In the genomic region with DNA sequence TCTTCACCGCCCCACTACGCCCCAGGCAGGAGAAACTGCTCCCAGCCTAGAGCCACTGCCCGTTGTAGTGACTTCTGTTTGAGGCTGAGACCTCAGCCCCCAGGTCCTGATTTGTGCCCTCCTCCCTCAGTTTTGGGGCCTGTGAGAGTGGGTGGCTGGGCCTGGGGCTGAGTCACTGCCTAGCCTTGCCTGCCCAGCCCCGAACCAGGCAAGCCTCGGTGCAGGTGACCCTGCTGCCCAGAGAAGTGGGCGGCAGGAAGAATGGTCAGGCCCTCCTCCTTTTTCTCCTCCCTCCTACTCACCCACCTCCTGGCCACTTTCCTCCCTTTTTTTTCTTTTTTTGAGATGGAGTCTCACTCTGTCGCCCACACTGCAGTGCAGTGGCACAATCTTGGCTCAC, we compare ENCODE assay signal across 9 cellular contexts.
DNase-seq lines count a peak whose midpoint lies in the region; ATAC-seq and TF ChIP-seq lines count a peak whose summit lies in the region.
"Had no signal": no experiment of that assay in that cellular context is flagged by ENCODE, and none has a peak within 500 bp of the region (broad histone marks: within the 10 kb centered on the region; RNA-seq: fewer than 3 reads in every experiment).

No MANE protein-coding gene starts in this region.

- peak overlapping the region; percentile 51 for H2AFZ ChIP-seq in mammary epithelial cell (ENCODE audit: low read depth, low read length)

- no peaks in the 10 kb centered on the region for H3K27me3 ChIP-seq in AG04450 (ENCODE audit: control insufficient read depth, insufficient read depth, low read length)
- no peaks in the 10 kb centered on the region for H3K27me3 ChIP-seq in mammary epithelial cell (ENCODE audit: insufficient read depth, low read length)
- H3K27me3 ChIP-seq in WERI-Rb-1 (ENCODE audit: insufficient read depth, low read depth, severe bottlenecking): no peaks in the 10 kb centered on the region

- dilution Hi-C loops in mammary epithelial cell (cut with HindIII; ENCODE audit: low sequenced_read_pairs): no loop called here

- H3K9me3 Mint-ChIP-seq in HFFc6: no peaks in the 10 kb centered on the region
- no peaks in the 10 kb centered on the region for H3K9me3 Mint-ChIP-seq in natural killer cell treated with Interleukin-12 subunit alpha and Interleukin-12 subunit beta and Interleukin-15 and Interleukin-18, amount 100 ng/mL, for 72 hours
- H3K9me3 Mint-ChIP-seq: neural crest cell had no signal

- POLR2A ChIA-PET in AG04450 (lab: Yijun Ruan, JAX): interaction anchor here (0.6 to 1.0 kb wide), 2 partner anchors 50 to 62 kb away, joined by 3 to 4 read pairs; no protein-coding TSS in a partner anchor

- H4K20me1 ChIP-seq in mammary epithelial cell (ENCODE audit: insufficient read depth, low read length): no peaks in the 10 kb centered on the region

- no peaks in the 10 kb centered on the region for H3K9me3 ChIP-seq in AG04450 (ENCODE audit: control insufficient read depth, insufficient read depth, low read length)
- H3K9me3 ChIP-seq in mammary epithelial cell (replicated peaks; ENCODE audit: insufficient read depth, low read length): no peaks in the 10 kb centered on the region
- no peaks in the 10 kb centered on the region for H3K9me3 ChIP-seq in WERI-Rb-1 (ENCODE audit: severe bottlenecking)

- in situ Hi-C loops in mammary epithelial cell (cut with MboI; ENCODE audit: low sequenced_read_pairs in 2 of 2): loop anchor here in 1 of 2 donors (10.0 kb wide), 1 partner anchor 65 kb away; a partner anchor contains a TSS

- peaks cover 3% of the 10 kb centered on the region; the same call in 1 of the 2 replicates for H3K27me3 Mint-ChIP-seq in HFFc6 (ENCODE audit: insufficient read depth)
- H3K27me3 Mint-ChIP-seq in natural killer cell treated with Interleukin-12 subunit alpha and Interleukin-12 subunit beta and Interleukin-15 and Interleukin-18, amount 100 ng/mL, for 72 hours: no peaks in the 10 kb centered on the region

- peak overlapping the region; percentile 91 for H3K27ac ChIP-seq in AG04450 (ENCODE audit: low read depth, low read length)
- peak overlapping the region; percentile 93 for H3K27ac ChIP-seq in mammary epithelial cell (ENCODE audit: insufficient read depth, low read depth, low read length)
- no peak overlapping the region for H3K27ac ChIP-seq in WERI-Rb-1

- H3K36me3 ChIP-seq in mammary epithelial cell (ENCODE audit: insufficient read depth, low read length): no peaks in the 10 kb centered on the region
- no peaks in the 10 kb centered on the region for H3K36me3 ChIP-seq in WERI-Rb-1

- BruUV-seq in mammary epithelial cell (replicated peaks; lab: Mats Ljungman, UMichigan): no TSS peak

- CTCF ChIA-PET in AG04450 (lab: Charles Lee): no interaction called here
- CTCF ChIA-PET in mammary epithelial cell (lab: Charles Lee; ENCODE audit: low non-redundant PET): no interaction called here

- TF ChIP-seq CTCF in AG04450 (IDR thresholded peaks at IDR 0.05; ENCODE audit: low read depth, low read length) (no peak), HFFc6 (IDR thresholded peaks at IDR 0.05) (no peak), mammary epithelial cell (conservative IDR thresholded peaks at IDR 0.05 in 1 of 2, IDR thresholded peaks at IDR 0.05 in 1 of 2; ENCODE audit: extremely low read depth in 1 of 2, insufficient read depth in 1 of 2, low read depth in 1 of 2, low read length in 2 of 2) (no peak), WERI-Rb-1 (IDR thresholded peaks at IDR 0.05; ENCODE audit: low read depth, low read length) (no peak)

- DNase-seq in AG04450 (ENCODE audit: low read depth, low spot score) (no peak), HFFc6 (no peak), mammary epithelial cell (peak; percentile 54), GM19238 (ENCODE audit: insufficient read length, low spot score) (no peak), WERI-Rb-1 (no peak)
- no peak for DNase-seq in natural killer cell treated with Interleukin-12 subunit alpha and Interleukin-12 subunit beta and Interleukin-15 and Interleukin-18, amount 100 ng/mL, for 72 hours (ENCODE audit: low spot score)

- H3K4me3 Mint-ChIP-seq in HFFc6: no peak overlapping the region; the same call in 1 of the 2 replicates
- H3K4me3 Mint-ChIP-seq in natural killer cell treated with Interleukin-12 subunit alpha and Interleukin-12 subunit beta and Interleukin-15 and Interleukin-18, amount 100 ng/mL, for 72 hours: peak overlapping the region; percentile 89
- H3K4me3 Mint-ChIP-seq: neural crest cell had no signal

- H3K4me3 ChIP-seq in AG04450 (ENCODE audit: low read depth, low read length) (no peak overlapping the region), mammary epithelial cell (replicated peaks in 1 of 3; ENCODE audit: insufficient read depth in 1 of 3, low read depth in 2 of 3, low read length in 3 of 3) (no peak overlapping the region), WERI-Rb-1 (ENCODE audit: low read depth, low read length) (no peak overlapping the region)

- no peaks in the 10 kb centered on the region for H3K36me3 Mint-ChIP-seq in HFFc6 (ENCODE audit: low read depth)
- H3K36me3 Mint-ChIP-seq in natural killer cell treated with Interleukin-12 subunit alpha and Interleukin-12 subunit beta and Interleukin-15 and Interleukin-18, amount 100 ng/mL, for 72 hours: no peaks in the 10 kb centered on the region

- WGBS in mammary epithelial cell (ENCODE audit: low coverage, missing lambda C conversion rate): 47% methylated on average over 7 of the region's 7 CpGs

- H3K79me2 ChIP-seq in mammary epithelial cell (ENCODE audit: insufficient read depth, low read length): no peaks in the 10 kb centered on the region

- peaks cover 30% of the 10 kb centered on the region for H3K4me1 Mint-ChIP-seq in HFFc6 (ENCODE audit: low read depth)
- H3K4me1 Mint-ChIP-seq in natural killer cell treated with Interleukin-12 subunit alpha and Interleukin-12 subunit beta and Interleukin-15 and Interleukin-18, amount 100 ng/mL, for 72 hours (ENCODE audit: low read depth in 2 of 2): peaks cover 29 to 34% of the 10 kb centered on the region in 2 donors

- H3K4me1 ChIP-seq in mammary epithelial cell (ENCODE audit: insufficient read depth, low read length): peaks cover 50% of the 10 kb centered on the region

- no peak for ATAC-seq in natural killer cell treated with Interleukin-12 subunit alpha and Interleukin-12 subunit beta and Interleukin-15 and Interleukin-18, amount 100 ng/mL, for 72 hours
- ATAC-seq in GM19455 (IDR thresholded peaks at IDR 0.05; ENCODE audit: unreplicated experiment) (no peak), HG02759 (IDR thresholded peaks at IDR 0.05; ENCODE audit: unreplicated experiment) (no peak)

- H3K4me2 ChIP-seq in mammary epithelial cell (ENCODE audit: insufficient read depth, low read depth, low read length): peak overlapping the region; percentile 19

- H3K27ac Mint-ChIP-seq in HFFc6: peak overlapping the region; percentile 97
- H3K27ac Mint-ChIP-seq in natural killer cell treated with Interleukin-12 subunit alpha and Interleukin-12 subunit beta and Interleukin-15 and Interleukin-18, amount 100 ng/mL, for 72 hours: peak overlapping the region; percentile 99

- intact Hi-C loops in mammary epithelial cell (cut with micrococcal nuclease): loop anchor here (2.0 to 5.0 kb wide), 2 partner anchors 25 to 57 kb away; no protein-coding TSS in a partner anchor

- peak overlapping the region; percentile 42 for H3K9ac ChIP-seq in mammary epithelial cell (ENCODE audit: insufficient read depth, low read length)
